27 cellular contexts compared by ENCODE assay signal in the genomic region with DNA sequence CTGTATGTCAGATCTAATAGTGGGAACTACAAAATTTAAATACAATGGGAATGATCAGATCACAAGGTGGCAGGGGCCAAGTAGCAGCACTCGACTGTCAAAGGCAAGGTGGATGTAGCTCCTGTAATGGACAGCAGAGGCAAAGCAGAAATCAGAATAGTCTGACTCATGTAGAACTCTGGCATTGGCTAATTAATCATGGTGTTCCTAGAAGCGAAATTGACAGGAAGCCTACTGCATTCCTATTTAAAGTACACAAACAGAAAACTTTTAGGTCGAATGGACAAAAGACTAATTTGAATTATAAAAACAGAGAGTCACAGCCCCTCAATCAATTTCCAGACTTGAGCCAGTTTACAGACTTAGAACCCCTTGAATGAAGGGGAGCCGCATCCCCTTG. TPM values are rescaled to one million over a fixed set of nuclear protein-coding genes. Genes with fewer than 3 reads are reported as not detected.
DNase-seq lines count a peak whose midpoint lies in the region; FAIRE-seq and TF ChIP-seq lines count a peak whose summit lies in the region.
"Had no signal": no experiment of that assay in that cellular context is flagged by ENCODE, and none has a peak within 500 bp of the region (broad histone marks: within the 10 kb centered on the region; RNA-seq: fewer than 3 reads in every experiment).

No MANE protein-coding gene starts in this region.

- no peak overlapping the region for H3K4me3 ChIP-seq in bronchial epithelial cell (ENCODE audit: low read depth, low read length)
- no peak overlapping the region for H3K4me3 ChIP-seq in tibial nerve
- H3K4me3 ChIP-seq: BLaER1 treated with 17β-estradiol and CSF1 and Interleukin-3, amounts not matched to agents 10 nM and 100 nM had no signal

- peak overlapping the region; percentile 26 for H3K27ac Mint-ChIP-seq in activated naive CD4-positive, alpha-beta T cell treated with anti-CD3 and anti-CD28 coated beads, Interleukin-2, amount 10 ng/mL, durations not matched to agents 7 days and 5 days
- H3K27ac Mint-ChIP-seq: CD14-positive monocyte; CD4-positive, alpha-beta T cell had no signal

- H3K36me3 Mint-ChIP-seq in activated naive CD4-positive, alpha-beta T cell treated with anti-CD3 and anti-CD28 coated beads, Interleukin-2, amount 10 ng/mL, durations not matched to agents 7 days and 5 days, result peaks cover 5% of the 10 kb centered on the region
- H3K36me3 Mint-ChIP-seq: CD14-positive monocyte had no signal

- CTCF ChIA-PET in activated naive CD4-positive, alpha-beta T cell treated with anti-CD3 and anti-CD28 coated beads, Interleukin-2, amount 10 ng/mL, durations not matched to agents 7 days and 5 days (lab: Charles Lee), result no interaction called here

- H3K27me3 ChIP-seq in bronchial epithelial cell (ENCODE audit: control insufficient read depth, insufficient read depth, low read length) (no peaks in the 10 kb centered on the region), tibial nerve (no peaks in the 10 kb centered on the region)
- H3K27me3 ChIP-seq: BE2C; BLaER1 treated with 17β-estradiol and CSF1 and Interleukin-3, amounts not matched to agents 10 nM and 100 nM had no signal

- WGBS in tibial nerve, 2 donors, result 73 to 76% methylated on average over 4 of the region's 4 CpGs

- no peak for FAIRE-seq in bronchial epithelial cell (lab: Jason Lieb, UNC)
- FAIRE-seq: A204.1, D721Med, GM12891, GM18507, H1 had no signal

- no peak for DNase-seq in activated naive CD4-positive, alpha-beta T cell treated with anti-CD3 and anti-CD28 coated beads, Interleukin-2, amount 10 ng/mL, durations not matched to agents 7 days and 5 days
- DNase-seq in activated naive CD4-positive, alpha-beta T cell (lab: John Stamatoyannopoulos, UW), result no peak
- DNase-seq in LHCN-M2 (ENCODE audit: low read depth), result peak; percentile 7
- peak; percentile 12 for DNase-seq in bronchial epithelial cell (ENCODE audit: low read depth)
- peak; percentile 16 for DNase-seq in kidney tubule cell (ENCODE audit: low spot score)
- DNase-seq in NCI-H748 treated with DMSO at 0.1 percent for 48 hours (lab: John Stamatoyannopoulos, UW), result no peak
- no peak for DNase-seq in cerebellum (ENCODE audit: low spot score)
- no peak for DNase-seq in tibial nerve (ENCODE audit: low spot score in 2 of 2)
- DNase-seq: AML-193; BE2C; CD4-positive, alpha-beta T cell; CD8-positive, alpha-beta memory T cell; DMS 273 treated with DMSO at 0.1 percent for 48 hours; DMS79; EL; GF-D8; H7; HCEC 1CT had no signal

- no peaks in the 10 kb centered on the region for H3K27me3 Mint-ChIP-seq in activated naive CD4-positive, alpha-beta T cell treated with anti-CD3 and anti-CD28 coated beads, Interleukin-2, amount 10 ng/mL, durations not matched to agents 7 days and 5 days

- H3K27ac ChIP-seq in tibial nerve, result no peak overlapping the region
- H3K27ac ChIP-seq: 22Rv1; BLaER1 treated with 17β-estradiol and CSF1 and Interleukin-3, amounts not matched to agents 10 nM and 100 nM had no signal

- H3K9me3 ChIP-seq in tibial nerve, result no peaks in the 10 kb centered on the region
- H3K9me3 ChIP-seq: BE2C had no signal

- peaks cover 32% of the 10 kb centered on the region for H3K4me1 Mint-ChIP-seq in activated naive CD4-positive, alpha-beta T cell treated with anti-CD3 and anti-CD28 coated beads, Interleukin-2, amount 10 ng/mL, durations not matched to agents 7 days and 5 days
- H3K4me1 Mint-ChIP-seq: CD14-positive monocyte had no signal

- peaks cover 14% of the 10 kb centered on the region for H3K9me3 Mint-ChIP-seq in activated naive CD4-positive, alpha-beta T cell treated with anti-CD3 and anti-CD28 coated beads, Interleukin-2, amount 10 ng/mL, durations not matched to agents 7 days and 5 days
- H3K9me3 Mint-ChIP-seq: CD4-positive, alpha-beta T cell had no signal

- TF ChIP-seq CTCF in bronchial epithelial cell (IDR thresholded peaks at IDR 0.05; ENCODE audit: insufficient read depth, low read length, severe bottlenecking) (no peak), tibial nerve (IDR thresholded peaks at IDR 0.05) (no peak)

- no peak for TF ChIP-seq POLR2A in tibial nerve (IDR thresholded peaks at IDR 0.05)

- no peaks in the 10 kb centered on the region for H3K4me1 ChIP-seq in tibial nerve
- H3K4me1 ChIP-seq: BE2C had no signal

- no peak overlapping the region for H3K4me3 Mint-ChIP-seq in activated naive CD4-positive, alpha-beta T cell treated with anti-CD3 and anti-CD28 coated beads, Interleukin-2, amount 10 ng/mL, durations not matched to agents 7 days and 5 days
- H3K4me3 Mint-ChIP-seq: CD14-positive monocyte; CD4-positive, alpha-beta T cell; CD8-positive, alpha-beta memory T cell had no signal

- H3K36me3 ChIP-seq in bronchial epithelial cell (ENCODE audit: control insufficient read depth, insufficient read depth, low read length) (no peaks in the 10 kb centered on the region), tibial nerve (no peaks in the 10 kb centered on the region)
- H3K36me3 ChIP-seq: BE2C; BLaER1 treated with 17β-estradiol and CSF1 and Interleukin-3, amounts not matched to agents 10 nM and 100 nM had no signal

- TF ChIP-seq EP300 in tibial nerve (IDR thresholded peaks at IDR 0.05), result no peak

RNA-seq across cellular contexts. Expression of a gene that starts 17.4 kb away (rescaled TPM):
- not detected in 2 replicates for total RNA-seq in LHCN-M2 (2014; rRNA removed)
- polyA plus RNA-seq in LHCN-M2 (2012), result 0.11 TPM
- 0.51 and 0.53 TPM in 2 replicates for total RNA-seq in bronchial epithelial cell
- total RNA-seq in cerebellum, result 1.3 TPM
- total RNA-seq in tibial nerve, result 1 to 10 TPM in 3 of 4 donors, under 1 TPM in 1; 0.87 to 6.5 (median 1.7) TPM
- polyA plus RNA-seq: AG04450, CD14-positive monocyte had no signal

Comparison
In these comparisons a context has a peak if more than half of its experiments do, and no peak if none do; other contexts are left out.
1. DNase-seq: peak in LHCN-M2 (single experiment), bronchial epithelial cell (single experiment) and kidney tubule cell (single experiment); none in activated naive CD4-positive, alpha-beta T cell treated with anti-CD3 and anti-CD28 coated beads, Interleukin-2, amount 10 ng/mL, durations not matched to agents 7 days and 5 days (single experiment), activated naive CD4-positive, alpha-beta T cell (0 of 4), NCI-H748 treated with DMSO at 0.1 percent for 48 hours (single experiment), cerebellum (single experiment) and tibial nerve (0 of 2).